1 cellular context compared by ENCODE assay signal in genomic region chr1:231127106-231127505, GRCh38.
TF ChIP-seq lines count a peak whose summit lies in the region.

No MANE protein-coding gene starts in this region.

TF ChIP-seq in HEK293, 187 proteins besides CTCF, POLR2A, EP300 and RAD21:
- peak; percentile 18; the same call in 1 of the 2 replicates for TF ChIP-seq ZNF513 (tag by site-specific recombination; IDR thresholded peaks at IDR 0.05)
- peak; percentile 63; the same call in 1 of the 2 replicates for TF ChIP-seq ZNF280D (tag by site-specific recombination; IDR thresholded peaks at IDR 0.05)
- TF ChIP-seq ZNF146 (tag by site-specific recombination; IDR thresholded peaks at IDR 0.05): peak; percentile 98
- peak; percentile 90 for TF ChIP-seq ZNF580 (tag by site-specific recombination; IDR thresholded peaks at IDR 0.05)
